Comparison of ENCODE assay signal across 13 cellular contexts in the genomic region with DNA sequence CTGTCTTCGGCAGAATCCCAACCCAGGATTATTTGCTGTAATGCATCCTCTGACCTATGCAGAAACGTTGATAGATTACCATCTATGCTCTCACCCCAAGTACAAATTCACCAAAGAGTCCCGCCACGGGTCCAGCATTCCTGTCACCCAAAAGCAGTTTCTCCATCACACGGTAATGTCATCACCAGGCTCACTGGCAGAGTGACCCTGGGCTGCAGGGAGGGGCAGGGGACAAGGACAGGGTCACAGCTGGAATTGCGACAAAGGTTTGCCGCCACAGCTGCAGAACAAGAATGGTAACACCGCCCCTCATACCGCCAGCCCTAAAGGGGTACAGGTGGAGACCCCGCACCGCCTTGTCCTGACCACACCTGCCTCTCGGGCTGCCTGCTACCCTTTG. TPM values are rescaled to one million over a fixed set of nuclear protein-coding genes. Genes with fewer than 3 reads are reported as not detected.
DNase-seq lines count a peak whose midpoint lies in the region; ATAC-seq, FAIRE-seq and TF ChIP-seq lines count a peak whose summit lies in the region.
"Had no signal": no experiment of that assay in that cellular context is flagged by ENCODE, and none has a peak within 500 bp of the region (broad histone marks: within the 10 kb centered on the region; RNA-seq: fewer than 3 reads in every experiment).

No MANE protein-coding gene starts in this region.

- H2BK12ac ChIP-seq in H1 (ENCODE audit: low read depth, low read length): no peak overlapping the region

- ATAC-seq in stimulated activated effector memory CD8-positive, alpha-beta T cell treated with anti-CD3 and anti-CD28 coated beads, Interleukin-12 subunit alpha, Interleukin-12 subunit beta, amount 100 ng/mL, for 72 hours: no peak
- peak; percentile 6 for ATAC-seq in upper lobe of right lung
- ATAC-seq: HCT116 had no signal

- H3K4ac ChIP-seq in H1 (replicated peaks; ENCODE audit: insufficient read length, low read depth, low read length): no peak overlapping the region

- no peak overlapping the region for H3K14ac ChIP-seq in H1 (ENCODE audit: insufficient read length)

- no peaks in the 10 kb centered on the region for H3K4me1 Mint-ChIP-seq in stimulated activated effector memory CD8-positive, alpha-beta T cell treated with anti-CD3 and anti-CD28 coated beads, Interleukin-12 subunit alpha, Interleukin-12 subunit beta, amount 100 ng/mL, for 72 hours

- H3K36me3 Mint-ChIP-seq in stimulated activated effector memory CD8-positive, alpha-beta T cell treated with anti-CD3 and anti-CD28 coated beads, Interleukin-12 subunit alpha, Interleukin-12 subunit beta, amount 100 ng/mL, for 72 hours: no peaks in the 10 kb centered on the region
- H3K36me3 Mint-ChIP-seq: CD4-positive, CD25-positive, alpha-beta regulatory T cell had no signal

- TF ChIP-seq EP300 in H1 (IDR thresholded peaks at IDR 0.05; ENCODE audit: borderline replicate concordance in 1 of 2, low read depth in 2 of 2, low read length in 2 of 2): no peak

- H3K79me1 ChIP-seq in H1 (ENCODE audit: low read depth, low read length): no peaks in the 10 kb centered on the region

- no peak for TF ChIP-seq CTCF in WERI-Rb-1 (IDR thresholded peaks at IDR 0.05; ENCODE audit: low read depth, low read length)
- no peak for TF ChIP-seq CTCF in H1 (IDR thresholded peaks at IDR 0.05; ENCODE audit: control extremely low read depth in 1 of 3, insufficient read depth in 1 of 3, low read depth in 1 of 3, low read length in 3 of 3)
- TF ChIP-seq CTCF in upper lobe of right lung (IDR thresholded peaks at IDR 0.05): no peak

- no peak overlapping the region for H4K5ac ChIP-seq in H1 (ENCODE audit: insufficient read length, low read depth, low read length)

- no peak overlapping the region for H2BK15ac ChIP-seq in H1 (ENCODE audit: low read length)

- FAIRE-seq in H1 (lab: Jason Lieb, UNC): no peak
- FAIRE-seq: HTR-8/SVneo had no signal

- CTCF ChIA-PET in H1 (lab: Charles Lee; ENCODE audit: partially characterized antibody): interaction anchor here (1.0 to 6.5 kb wide), 5 partner anchors 12 to 537 kb away, joined by 3 to 50 read pairs (median 4); no protein-coding TSS in a partner anchor

- POLR2A ChIA-PET in H1 (lab: Charles Lee; ENCODE audit: partially characterized antibody): no interaction called here

- no peaks in the 10 kb centered on the region for H3K36me3 ChIP-seq in WERI-Rb-1
- H3K36me3 ChIP-seq in H1 (ENCODE audit: control insufficient read depth in 2 of 4, insufficient read depth in 4 of 4, low read length in 3 of 4): no peaks in the 10 kb centered on the region
- H3K36me3 ChIP-seq in upper lobe of right lung: no peaks in the 10 kb centered on the region
- H3K36me3 ChIP-seq: BLaER1 treated with 17β-estradiol and CSF1 and Interleukin-3, amounts not matched to agents 10 nM and 100 nM had no signal

- no peak overlapping the region for H3K9ac ChIP-seq in H1 (replicated peaks in 1 of 4; ENCODE audit: extremely low read depth in 1 of 4, low read depth in 3 of 4, low read length in 3 of 4)
- H3K9ac ChIP-seq: BLaER1 treated with 17β-estradiol and CSF1 and Interleukin-3, amounts not matched to agents 10 nM and 100 nM had no signal

- TF ChIP-seq RAD21 in H1 (IDR thresholded peaks at IDR 0.05 in 1 of 2, conservative IDR thresholded peaks at IDR 0.05 in 1 of 2; ENCODE audit: low read depth in 2 of 2, low read length in 2 of 2): no peak

- no peaks in the 10 kb centered on the region for H3K79me2 ChIP-seq in H1 (ENCODE audit: control insufficient read depth in 1 of 2, insufficient read depth in 2 of 2, low read length in 2 of 2)

- no peak for DNase-seq in WERI-Rb-1
- no peak for DNase-seq in H1 (ENCODE audit: low read depth in 1 of 2, low spot score in 2 of 2)
- DNase-seq in stimulated activated effector memory CD8-positive, alpha-beta T cell treated with anti-CD3 and anti-CD28 coated beads, Interleukin-12 subunit alpha, Interleukin-12 subunit beta, amount 100 ng/mL, for 72 hours (ENCODE audit: low spot score in 2 of 2): no peak
- DNase-seq in upper lobe of right lung: no peak
- no peak for DNase-seq in stimulated activated naive CD4-positive, alpha-beta T cell treated with Interleukin-2 at 50 U/mL for 16 hours (lab: John Stamatoyannopoulos, UW)
- DNase-seq in NAMALWA (ENCODE audit: low spot score): no peak
- no peak for DNase-seq in putamen (ENCODE audit: low spot score)
- no peak for DNase-seq in OCI-M1 (lab: John Stamatoyannopoulos, UW)
- DNase-seq: ACHN; CD4-positive, CD25-positive, alpha-beta regulatory T cell had no signal

- H3K27ac ChIP-seq in WERI-Rb-1 (no peak overlapping the region), H1 (ENCODE audit: low read depth, low read length) (no peak overlapping the region), upper lobe of right lung (no peak overlapping the region)
- H3K27ac ChIP-seq: BLaER1 treated with 17β-estradiol and CSF1 and Interleukin-3, amounts not matched to agents 10 nM and 100 nM had no signal

- WGBS in H1 (ENCODE audit: extremely low coverage in 1 of 2, insufficient coverage in 1 of 2, insufficient read length in 1 of 2, insufficient replicate concordance in 2 of 2, low coverage in 1 of 2, low lambda C conversion rate in 2 of 2, missing lambda C conversion rate in 1 of 2), 2 experiments: 87% methylated on average over 12 of the region's 12 CpGs; no CpG with 5 or more reads in 1 of the 2 experiments

- H3K23me2 ChIP-seq in H1 (ENCODE audit: low read depth, low read length): no peaks in the 10 kb centered on the region

- H3K23ac ChIP-seq in H1 (ENCODE audit: insufficient read length): no peak overlapping the region

- no peak overlapping the region for H2BK20ac ChIP-seq in H1 (ENCODE audit: low read length)

- H3K4me3 Mint-ChIP-seq in stimulated activated effector memory CD8-positive, alpha-beta T cell treated with anti-CD3 and anti-CD28 coated beads, Interleukin-12 subunit alpha, Interleukin-12 subunit beta, amount 100 ng/mL, for 72 hours: no peak overlapping the region
- H3K4me3 Mint-ChIP-seq: CD4-positive, CD25-positive, alpha-beta regulatory T cell had no signal

- no peak overlapping the region for H3K18ac ChIP-seq in H1 (ENCODE audit: extremely low read depth, low read length)

- H3K27ac Mint-ChIP-seq in stimulated activated effector memory CD8-positive, alpha-beta T cell treated with anti-CD3 and anti-CD28 coated beads, Interleukin-12 subunit alpha, Interleukin-12 subunit beta, amount 100 ng/mL, for 72 hours: peak overlapping the region; percentile 43
- H3K27ac Mint-ChIP-seq: CD4-positive, CD25-positive, alpha-beta regulatory T cell had no signal

- no peak overlapping the region for H3K4me2 ChIP-seq in H1 (ENCODE audit: insufficient read depth in 1 of 2, low read depth in 2 of 2, low read length in 2 of 2)
- H3K4me2 ChIP-seq: BLaER1 treated with 17β-estradiol and CSF1 and Interleukin-3, amounts not matched to agents 10 nM and 100 nM had no signal

- no peaks in the 10 kb centered on the region for H4K20me1 ChIP-seq in H1 (replicated peaks in 1 of 2; ENCODE audit: control insufficient read depth in 1 of 2, insufficient read depth in 2 of 2, low read length in 2 of 2)
- H4K20me1 ChIP-seq: BLaER1 treated with 17β-estradiol and CSF1 and Interleukin-3, amounts not matched to agents 10 nM and 100 nM had no signal

- H2AFZ ChIP-seq in H1 (ENCODE audit: low read length): no peak overlapping the region

- 0 out of 2 replicates have a peak overlapping the region, but pooled peaks have one; percentile 30 for H2BK5ac ChIP-seq in H1 (ENCODE audit: low read depth, low read length)

- H3K4me1 ChIP-seq in H1 (replicated peaks in 1 of 4; ENCODE audit: control insufficient read depth in 3 of 4, insufficient read depth in 4 of 4, low read length in 3 of 4) (peaks cover 0 to 5% (median 2%) of the 10 kb centered on the region in 4 experiments; a peak in 2 of 7 replicates), upper lobe of right lung (peaks cover 4% of the 10 kb centered on the region)
- H3K4me1 ChIP-seq: BLaER1 treated with 17β-estradiol and CSF1 and Interleukin-3, amounts not matched to agents 10 nM and 100 nM had no signal

- H2BK120ac ChIP-seq in H1 (replicated peaks; ENCODE audit: low read depth, low read length): no peak overlapping the region

- intact Hi-C loops in upper lobe of right lung (cut with DNase I): no loop called here

- no peak for TF ChIP-seq POLR2A in H1 (IDR thresholded peaks at IDR 0.05; ENCODE audit: control extremely low read depth in 1 of 2, low read depth in 2 of 2, low read length in 2 of 2)

- no peak overlapping the region for H2AK5ac ChIP-seq in H1 (ENCODE audit: low read depth, low read length)

- no peak overlapping the region for H4K91ac ChIP-seq in H1 (replicated peaks; ENCODE audit: insufficient read length, low read length)

- H4K8ac ChIP-seq in H1 (ENCODE audit: extremely low read depth, insufficient read depth, low read length): no peak overlapping the region

- H3K9me3 Mint-ChIP-seq in stimulated activated effector memory CD8-positive, alpha-beta T cell treated with anti-CD3 and anti-CD28 coated beads, Interleukin-12 subunit alpha, Interleukin-12 subunit beta, amount 100 ng/mL, for 72 hours: no peaks in the 10 kb centered on the region

- H3K4me3 ChIP-seq in WERI-Rb-1 (ENCODE audit: low read depth, low read length) (peak overlapping the region; percentile 24), H1 (ENCODE audit: extremely low read depth in 1 of 4, insufficient read depth in 2 of 4, low read depth in 3 of 4, low read length in 4 of 4) (no peak overlapping the region), upper lobe of right lung (no peak overlapping the region)
- H3K4me3 ChIP-seq: BLaER1 treated with 17β-estradiol and CSF1 and Interleukin-3, amounts not matched to agents 10 nM and 100 nM had no signal

- H3K27me3 ChIP-seq in WERI-Rb-1 (ENCODE audit: insufficient read depth, low read depth, severe bottlenecking): no peaks in the 10 kb centered on the region
- no peaks in the 10 kb centered on the region; a peak in 1 of 7 replicates for H3K27me3 ChIP-seq in H1 (replicated peaks in 1 of 4; ENCODE audit: control insufficient read depth in 3 of 4, extremely low read depth in 1 of 4, insufficient read depth in 3 of 4, low read length in 3 of 4)
- no peaks in the 10 kb centered on the region for H3K27me3 ChIP-seq in upper lobe of right lung
- H3K27me3 ChIP-seq: BLaER1 treated with 17β-estradiol and CSF1 and Interleukin-3, amounts not matched to agents 10 nM and 100 nM had no signal

- H3K9me3 ChIP-seq in WERI-Rb-1 (ENCODE audit: severe bottlenecking) (no peaks in the 10 kb centered on the region), H1 (ENCODE audit: insufficient read depth in 2 of 2, low read depth in 1 of 2, low read length in 1 of 2) (no peaks in the 10 kb centered on the region), upper lobe of right lung (no peaks in the 10 kb centered on the region)

- H3K56ac ChIP-seq in H1 (replicated peaks; ENCODE audit: insufficient read length, low read depth, low read length): no peak overlapping the region

RNA-seq across cellular contexts. Expression of a gene that starts 40.8 kb away (rescaled TPM):
- total RNA-seq in H1 (2021; fragmentation: NEBNext Ultra II Directional; extraction: Animal tissue kit (Norgen Biotek cat#: 25700)): 43.4 and 47.0 TPM in 2 replicates
- polyA plus RNA-seq in H1 (2011; rRNA removed): 84.9 and 86.7 TPM in 2 replicates
- 67.7 TPM for polyA plus RNA-seq in H1 (2011; cell fraction: cytosol; rRNA removed)
- polyA plus RNA-seq in H1 (2011; cell fraction: nucleus; rRNA removed): 54.9 TPM
- polyA plus RNA-seq in H1 (2012, experiment 1 of 2): 23.4 to 46.6 TPM (median 44.7 TPM) in 4 replicates
- 51.9 TPM for polyA plus RNA-seq in H1 (2012, experiment 2 of 2)
- polyA plus RNA-seq in H1 (2013, experiment 1 of 2): 29.3 TPM
- 28.9 TPM for polyA plus RNA-seq in H1 (2013, experiment 2 of 2)
- polyA minus RNA-seq in H1 (2011; rRNA and poly(A)+ RNA removed): 32.5 and 34.3 TPM in 2 replicates
- 16.4 TPM for polyA minus RNA-seq in H1 (2011; cell fraction: cytosol; rRNA and poly(A)+ RNA removed)
- 35.0 TPM for polyA minus RNA-seq in H1 (2011; cell fraction: nucleus; rRNA and poly(A)+ RNA removed)
- total RNA-seq in upper lobe of right lung: 5.9 TPM
